ENCODE assay signal across 10 cellular contexts in the genomic region with DNA sequence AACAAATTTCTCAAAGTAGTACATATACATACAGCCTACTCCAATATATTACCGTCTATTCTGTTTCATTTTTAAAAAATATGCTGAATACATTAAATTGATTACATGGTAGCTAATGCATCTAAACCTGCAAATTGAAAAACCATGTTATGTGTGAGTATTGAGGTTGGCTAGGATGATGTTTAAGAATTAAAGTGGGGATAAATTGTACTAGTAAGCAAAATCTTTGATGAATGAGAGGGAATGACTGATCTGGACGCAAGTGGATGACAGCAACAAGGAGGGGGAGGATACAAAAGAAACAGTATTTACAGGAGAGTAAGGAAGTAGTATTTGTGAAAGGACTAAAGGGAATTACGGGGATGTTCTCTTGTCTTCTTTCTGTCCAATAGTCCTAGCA. TPM values are rescaled to one million over a fixed set of nuclear protein-coding genes. Genes with fewer than 3 reads are reported as not detected.
"Had no signal": no experiment of that assay in that cellular context is flagged by ENCODE, and none has a peak within 500 bp of the region (broad histone marks: within the 10 kb centered on the region; RNA-seq: fewer than 3 reads in every experiment).

No MANE protein-coding gene starts in this region.

- H3K9me3 Mint-ChIP-seq: HFFc6 had no signal

- H3K4me1 ChIP-seq: HAP-1 had no signal

- H3K9ac ChIP-seq: GM23248 had no signal

- H3K4me3 Mint-ChIP-seq: HFFc6 had no signal

- H2AFZ ChIP-seq: GM23248 had no signal

- H3K9me3 ChIP-seq: HAP-1 had no signal

- H3K27ac Mint-ChIP-seq: HFFc6 had no signal

- ATAC-seq: HCT116 had no signal

- H3K27ac ChIP-seq: GM23248, HL-60 had no signal

- H3K4me3 ChIP-seq: GM23248, HAP-1 had no signal

- DNase-seq: GOT3, H7, HFFc6 had no signal

RNA-seq across cellular contexts. Expression of a gene that starts 50.8 kb away (rescaled TPM):
- total RNA-seq: GM23248, H4, H7, HFFc6, HT1080, IMR-90 had no signal
- polyA plus RNA-seq: GM23248, IMR-90 had no signal
